ENCODE assay signal across 23 cellular contexts in genomic region chr10:8302565-8302964, GRCh38.
DNase-seq lines count a peak whose midpoint lies in the region; ATAC-seq, FAIRE-seq and TF ChIP-seq lines count a peak whose summit lies in the region.
"Had no signal": no experiment of that assay in that cellular context is flagged by ENCODE, and none has a peak within 500 bp of the region (broad histone marks: within the 10 kb centered on the region; RNA-seq: fewer than 3 reads in every experiment).

No MANE protein-coding gene starts in this region.

- H3K27me3 Mint-ChIP-seq in GM23338 (ENCODE audit: insufficient read depth, low read depth, poor library complexity): no peaks in the 10 kb centered on the region
- H3K27me3 Mint-ChIP-seq: B cell had no signal

- H3K36me3 ChIP-seq in GM23338 (ENCODE audit: insufficient read depth): no peaks in the 10 kb centered on the region
- no peaks in the 10 kb centered on the region for H3K36me3 ChIP-seq in bronchial epithelial cell (ENCODE audit: control insufficient read depth, insufficient read depth, low read length)
- H3K36me3 ChIP-seq in suprapubic skin: no peaks in the 10 kb centered on the region
- H3K36me3 ChIP-seq: BLaER1 had no signal

- H3K79me2 ChIP-seq in GM23338 (replicated peaks; ENCODE audit: insufficient read depth): no peaks in the 10 kb centered on the region

- 0 out of 2 replicates have a peak, but pooled peaks cover 3% of the 10 kb centered on the region for H3K9me2 ChIP-seq in GM23338 (ENCODE audit: insufficient read depth)

- DNase-seq in GM23338 (ENCODE audit: low spot score): no peak
- no peak for DNase-seq in bronchial epithelial cell (ENCODE audit: low read depth)
- peak; percentile 20 for DNase-seq in iPS-NIHi7 (ENCODE audit: extremely low spot score)
- no peak for DNase-seq in suprapubic skin (ENCODE audit: low spot score in 2 of 2)
- no peak for DNase-seq in NCI-H748 treated with DMSO at 0.1 percent for 48 hours (lab: John Stamatoyannopoulos, UW)
- DNase-seq in activated naive CD4-positive, alpha-beta T cell treated with anti-CD3 and anti-CD28 coated beads, Interleukin-2, amount 50 U/mL, for 16 hours: no peak
- no peak for DNase-seq in stimulated activated CD4-positive, alpha-beta T cell treated with anti-CD3 and anti-CD28 coated beads, Interleukin-15, amount 100 ng/mL, for 24 hours
- DNase-seq: 8988T; Caco-2; CD4-positive, CD25-positive, alpha-beta regulatory T cell; CD8-positive, alpha-beta T cell; DMS 273 treated with DMSO at 0.1 percent for 48 hours; DMS79; EL; GDM1; GM23248; H9 had no signal

- peaks cover 35% of the 10 kb centered on the region for H3K4me1 Mint-ChIP-seq in GM23338
- H3K4me1 Mint-ChIP-seq: B cell had no signal

- no peak for TF ChIP-seq EP300 in suprapubic skin (IDR thresholded peaks at IDR 0.05)

- H3K4me3 Mint-ChIP-seq in GM23338: no peak overlapping the region
- H3K4me3 Mint-ChIP-seq: B cell; CD4-positive, CD25-positive, alpha-beta regulatory T cell; CD8-positive, alpha-beta T cell; H9 had no signal

- H3K36me3 Mint-ChIP-seq in GM23338 (ENCODE audit: low read depth): no peaks in the 10 kb centered on the region
- H3K36me3 Mint-ChIP-seq: CD4-positive, CD25-positive, alpha-beta regulatory T cell; CD8-positive, alpha-beta T cell had no signal

- H3K9me3 ChIP-seq in suprapubic skin: no peaks in the 10 kb centered on the region
- H3K9me3 ChIP-seq: BLaER1, Caco-2 had no signal

- H2AFZ ChIP-seq in GM23338: no peak overlapping the region
- H2AFZ ChIP-seq: GM23248 had no signal

- H3K27me3 ChIP-seq in GM23338 (ENCODE audit: insufficient read depth) (no peaks in the 10 kb centered on the region), bronchial epithelial cell (ENCODE audit: control insufficient read depth, insufficient read depth, low read length) (no peaks in the 10 kb centered on the region), suprapubic skin (peaks cover 5% of the 10 kb centered on the region)
- H3K27me3 ChIP-seq: BLaER1 had no signal

- H3K27ac ChIP-seq in GM23338 (ENCODE audit: low read depth) (no peak overlapping the region), suprapubic skin (peak overlapping the region; percentile 79)
- H3K27ac ChIP-seq: BLaER1, C4-2B, GM23248 had no signal

- H3F3A ChIP-seq in GM23338 (replicated peaks; ENCODE audit: low read depth): no peaks in the 10 kb centered on the region

- ATAC-seq in GM23338: peak; percentile 46; the same call in 2 of the 3 replicates
- ATAC-seq: CD8-positive, alpha-beta T cell; GM12878; HCT116 had no signal

- no peak overlapping the region for H3K4me2 ChIP-seq in GM23338
- H3K4me2 ChIP-seq: BLaER1 had no signal

- H4K20me1 ChIP-seq in GM23338 (replicated peaks; ENCODE audit: insufficient read depth): no peaks in the 10 kb centered on the region
- H4K20me1 ChIP-seq: BLaER1 had no signal

- WGBS in suprapubic skin: 53% methylated on average over 6 of the region's 6 CpGs

- peaks cover 9% of the 10 kb centered on the region for H3K4me1 ChIP-seq in GM23338 (ENCODE audit: insufficient read depth)
- H3K4me1 ChIP-seq in suprapubic skin: peaks cover 14% of the 10 kb centered on the region
- H3K4me1 ChIP-seq: Caco-2 had no signal

- TF ChIP-seq POLR2A in suprapubic skin (IDR thresholded peaks at IDR 0.05): no peak

- FAIRE-seq in bronchial epithelial cell (lab: Jason Lieb, UNC): peak; percentile 28
- FAIRE-seq: GM12878, GM19239 had no signal

- H3K4me3 ChIP-seq in GM23338: no peak overlapping the region
- H3K4me3 ChIP-seq in bronchial epithelial cell (ENCODE audit: low read depth, low read length): no peak overlapping the region
- no peak overlapping the region for H3K4me3 ChIP-seq in suprapubic skin
- H3K4me3 ChIP-seq: BLaER1, GM12878, GM23248 had no signal

- no peak overlapping the region for H3K27ac Mint-ChIP-seq in GM23338
- H3K27ac Mint-ChIP-seq: B cell; CD8-positive, alpha-beta T cell had no signal

- no peak for TF ChIP-seq CTCF in GM23338 (conservative IDR thresholded peaks at IDR 0.05; ENCODE audit: low read depth in 2 of 2)
- no peak for TF ChIP-seq CTCF in bronchial epithelial cell (IDR thresholded peaks at IDR 0.05; ENCODE audit: insufficient read depth, low read length, severe bottlenecking)
- TF ChIP-seq CTCF in suprapubic skin (IDR thresholded peaks at IDR 0.05): no peak

- H3K9me3 Mint-ChIP-seq in GM23338: no peaks in the 10 kb centered on the region
- H3K9me3 Mint-ChIP-seq: CD4-positive, CD25-positive, alpha-beta regulatory T cell; CD8-positive, alpha-beta T cell had no signal

TF ChIP-seq in GM23338, 12 proteins besides CTCF, POLR2A, EP300 and RAD21 (continues in another document):
- TF ChIP-seq EZH2phosphoT487 (IDR thresholded peaks at IDR 0.05; ENCODE audit: unreplicated experiment) (no peak), ZNF114 (CRISPR knock-in tag; IDR thresholded peaks at IDR 0.05) (no peak), NANOG (IDR thresholded peaks at IDR 0.05; ENCODE audit: borderline replicate concordance) (no peak), ZNF462 (CRISPR knock-in tag; IDR thresholded peaks at IDR 0.05) (no peak), POLR2AphosphoS5 (IDR thresholded peaks at IDR 0.05; ENCODE audit: low read depth) (no peak), EZH2 (IDR thresholded peaks at IDR 0.05; ENCODE audit: low read depth, unreplicated experiment) (no peak), STAT1 (IDR thresholded peaks at IDR 0.05; ENCODE audit: unreplicated experiment) (no peak), CREB1 (CRISPR knock-in tag; IDR thresholded peaks at IDR 0.05; ENCODE audit: low read depth) (no peak), ZNF331 (CRISPR knock-in tag; IDR thresholded peaks at IDR 0.05; ENCODE audit: low read depth) (no peak), JUNB (IDR thresholded peaks at IDR 0.05; ENCODE audit: unreplicated experiment) (no peak)
